Comparison of ENCODE assay signal across 27 cellular contexts in the genomic region with DNA sequence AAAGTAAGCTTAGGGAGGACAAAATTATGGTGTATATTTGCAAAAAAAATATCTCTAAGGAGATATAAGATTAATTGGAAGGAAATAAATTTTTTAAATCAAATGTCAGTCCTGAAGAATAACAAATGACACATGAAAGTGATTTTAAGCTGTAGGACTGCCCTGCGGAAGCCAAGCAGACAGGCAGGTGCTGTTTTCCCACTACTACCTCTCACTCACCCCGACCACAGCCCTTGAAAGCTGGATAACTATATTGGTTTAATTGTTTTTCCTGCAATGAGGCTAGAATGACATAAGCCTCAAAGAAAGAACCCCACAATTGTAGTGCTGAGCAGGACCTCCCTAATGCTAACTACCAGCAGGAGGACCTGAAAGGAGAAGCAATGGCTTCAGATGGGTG.
"Had no signal": no experiment of that assay in that cellular context is flagged by ENCODE, and none has a peak within 500 bp of the region (broad histone marks: within the 10 kb centered on the region; RNA-seq: fewer than 3 reads in every experiment).

No MANE protein-coding gene starts in this region.

- DNase-seq: natural killer cell; occipital lobe; posterior cingulate gyrus; psoas muscle; right lobe of liver; sigmoid colon; small intestine; stimulated activated CD4-positive, alpha-beta T cell treated with anti-CD3 and anti-CD28 coated beads, Interleukin-15, amount 100 ng/mL, for 24 hours; stimulated activated CD4-positive, alpha-beta T cell treated with anti-CD3 and anti-CD28 coated beads, Interleukin-2, amount 100 ng/mL, for 24 hours; stimulated activated CD4-positive, alpha-beta T cell treated with anti-CD3 and anti-CD28 coated beads, Interleukin-2, amount 100 ng/mL, for 48 hours; stimulated activated CD4-positive, alpha-beta T cell treated with anti-CD3 and anti-CD28 coated beads, Interleukin-4, amount 100 ng/mL, for 24 hours; stimulated activated naive B cell treated with anti-CD40 and anti-IgM and Interleukin-4, amounts not matched to agents 10 μg/mL and 1 μg/mL and 100 μg/mL, for 72 hours; stimulated activated naive CD4-positive, alpha-beta T cell treated with Interleukin-2 at 50 U/mL for 16 hours; stomach; thyroid gland; trophoblast cell; upper lobe of left lung had no signal

- H3K27ac Mint-ChIP-seq: natural killer cell; neural progenitor cell; progenitor cell of endocrine pancreas; stimulated activated effector memory CD8-positive, alpha-beta T cell treated with anti-CD3 and anti-CD28 coated beads, Interleukin-12 subunit alpha, Interleukin-12 subunit beta, amount 100 ng/mL, for 72 hours; stimulated activated naive B cell treated with anti-CD40 and anti-IgM and Interleukin-4, amounts not matched to agents 10 μg/mL and 1 μg/mL and 100 μg/mL, for 72 hours; stimulated activated naive CD8-positive, alpha-beta T cell treated with anti-CD3 and anti-CD28 coated beads, Interleukin-15, Interleukin-2, amounts not matched to agents 100 ng/mL and 50 ng/mL, for 24 hours had no signal

- H3K27me3 Mint-ChIP-seq: progenitor cell of endocrine pancreas; stimulated activated naive CD8-positive, alpha-beta T cell treated with anti-CD3 and anti-CD28 coated beads, Interleukin-15, Interleukin-2, amounts not matched to agents 100 ng/mL and 50 ng/mL, for 24 hours had no signal

- H3K36me3 Mint-ChIP-seq: natural killer cell; neural progenitor cell; stimulated activated effector memory CD8-positive, alpha-beta T cell treated with anti-CD3 and anti-CD28 coated beads, Interleukin-12 subunit alpha, Interleukin-12 subunit beta, amount 100 ng/mL, for 72 hours; stimulated activated naive B cell treated with anti-CD40 and anti-IgM and Interleukin-4, amounts not matched to agents 10 μg/mL and 1 μg/mL and 100 μg/mL, for 72 hours had no signal

- ATAC-seq: natural killer cell; psoas muscle; right cardiac atrium; right lobe of liver; stimulated activated effector memory CD8-positive, alpha-beta T cell treated with anti-CD3 and anti-CD28 coated beads, Interleukin-12 subunit alpha, Interleukin-12 subunit beta, amount 100 ng/mL, for 72 hours; stimulated activated naive B cell treated with anti-CD40 and anti-IgM and Interleukin-4, amounts not matched to agents 10 μg/mL and 1 μg/mL and 100 μg/mL, for 72 hours had no signal

- H3K27ac ChIP-seq: neural progenitor cell, parathyroid adenoma, psoas muscle, right lobe of liver, sigmoid colon, stomach, thoracic aorta, thyroid gland, tibial nerve, upper lobe of left lung, vagina had no signal

- H3K4me1 ChIP-seq: parathyroid adenoma, psoas muscle, right lobe of liver, thyroid gland, upper lobe of left lung had no signal

- H3K4me1 Mint-ChIP-seq: stimulated activated naive B cell treated with anti-CD40 and anti-IgM and Interleukin-4, amounts not matched to agents 10 μg/mL and 1 μg/mL and 100 μg/mL, for 72 hours had no signal

- H3K27me3 ChIP-seq: neural progenitor cell, right lobe of liver, sigmoid colon, stomach, thyroid gland, tibial nerve, upper lobe of left lung, vagina had no signal

- H3K4me3 ChIP-seq: neural progenitor cell, psoas muscle, right lobe of liver, sigmoid colon, stomach, thoracic aorta, thyroid gland, tibial nerve, upper lobe of left lung, vagina had no signal

- H3K9me3 Mint-ChIP-seq: natural killer cell; neural progenitor cell; stimulated activated effector memory CD8-positive, alpha-beta T cell treated with anti-CD3 and anti-CD28 coated beads, Interleukin-12 subunit alpha, Interleukin-12 subunit beta, amount 100 ng/mL, for 72 hours; stimulated activated naive B cell treated with anti-CD40 and anti-IgM and Interleukin-4, amounts not matched to agents 10 μg/mL and 1 μg/mL and 100 μg/mL, for 72 hours; stimulated activated naive CD8-positive, alpha-beta T cell treated with anti-CD3 and anti-CD28 coated beads, Interleukin-15, Interleukin-2, amounts not matched to agents 100 ng/mL and 50 ng/mL, for 24 hours had no signal

- H3K9me3 ChIP-seq: psoas muscle, right lobe of liver, sigmoid colon, stomach, thoracic aorta, thyroid gland, tibial nerve, upper lobe of left lung, vagina had no signal

- H3K36me3 ChIP-seq: neural progenitor cell, right lobe of liver, sigmoid colon, stomach, thoracic aorta, thyroid gland, tibial nerve, upper lobe of left lung, vagina had no signal

- H3K4me3 Mint-ChIP-seq: natural killer cell; nephron; neural progenitor cell; stimulated activated effector memory CD8-positive, alpha-beta T cell treated with anti-CD3 and anti-CD28 coated beads, Interleukin-12 subunit alpha, Interleukin-12 subunit beta, amount 100 ng/mL, for 72 hours; stimulated activated naive B cell treated with anti-CD40 and anti-IgM and Interleukin-4, amounts not matched to agents 10 μg/mL and 1 μg/mL and 100 μg/mL, for 72 hours; stimulated activated naive CD8-positive, alpha-beta T cell treated with anti-CD3 and anti-CD28 coated beads, Interleukin-15, Interleukin-2, amounts not matched to agents 100 ng/mL and 50 ng/mL, for 24 hours had no signal
